Comparison of ENCODE assay signal across 17 cellular contexts in genomic region chr6:153031335-153031955, GRCh38. TPM values are rescaled to one million over a fixed set of nuclear protein-coding genes. Genes with fewer than 3 reads are reported as not detected.
DNase-seq lines count a peak whose midpoint lies in the region; ATAC-seq and TF ChIP-seq lines count a peak whose summit lies in the region.
"Had no signal": no experiment of that assay in that cellular context is flagged by ENCODE, and none has a peak within 500 bp of the region (broad histone marks: within the 10 kb centered on the region; RNA-seq: fewer than 3 reads in every experiment).

No MANE protein-coding gene starts in this region.

- DNase-seq in DMS53 treated with DMSO at 0.1 percent for 48 hours (lab: John Stamatoyannopoulos, UW; ENCODE audit: unreplicated experiment) (peak; percentile 41), M059J (ENCODE audit: low read depth) (peak; percentile 53), mammary epithelial cell (peak; percentile 62), kidney tubule cell (ENCODE audit: low spot score) (peak; percentile 80), RPMI8226 (no peak), HUDEP-2 (lab: John Stamatoyannopoulos, UW; ENCODE audit: unreplicated experiment in 76 of 76) (no peak)
- DNase-seq in activated CD4-positive, alpha-beta T cell treated with anti-CD3 and anti-CD28 coated beads, Interleukin-2, amount 50 U/mL, for 48 hours, result no peak
- DNase-seq: activated CD4-positive, CD25-positive, alpha-beta regulatory T cell; activated CD8-positive, alpha-beta memory T cell treated with anti-CD3 and anti-CD28 coated beads, Interleukin-2, amount 10 ng/mL, durations not matched to agents 7 days and 5 days; activated gamma-delta T cell; glutamatergic neuron; islet precursor cell; ovary; stimulated activated CD4-positive, alpha-beta T cell treated with anti-CD3 and anti-CD28 coated beads, Interleukin-12 subunit alpha, Interleukin-12 subunit beta, amount 100 ng/mL, for 4 hours; stomach had no signal

- dilution Hi-C loops in mammary epithelial cell (cut with HindIII; ENCODE audit: low sequenced_read_pairs), result no loop called here

- peaks cover 16% of the 10 kb centered on the region for H3K4me1 ChIP-seq in mammary epithelial cell (ENCODE audit: insufficient read depth, low read length)

- no TSS peak for BruUV-seq in mammary epithelial cell (replicated peaks; lab: Mats Ljungman, UMichigan)

- no CpG with 5 or more reads among the region's 1 CpG for WGBS in mammary epithelial cell (ENCODE audit: low coverage, missing lambda C conversion rate)

- intact Hi-C loops in mammary epithelial cell (cut with micrococcal nuclease), result loop anchor here (5.0 kb wide), 2 partner anchors 201 to 361 kb away; no protein-coding TSS in a partner anchor

- H3K9ac ChIP-seq in mammary epithelial cell (ENCODE audit: insufficient read depth, low read length), result no peak overlapping the region
- H3K9ac ChIP-seq: BLaER1 treated with 17β-estradiol and CSF1 and Interleukin-3, amounts not matched to agents 10 nM and 100 nM had no signal

- no peak overlapping the region for H2AFZ ChIP-seq in mammary epithelial cell (ENCODE audit: low read depth, low read length)

- no peaks in the 10 kb centered on the region for H3K9me3 ChIP-seq in mammary epithelial cell (replicated peaks; ENCODE audit: insufficient read depth, low read length)
- H3K9me3 ChIP-seq: BLaER1 treated with 17β-estradiol and CSF1 and Interleukin-3, amounts not matched to agents 10 nM and 100 nM; ovary; stomach had no signal

- ATAC-seq in GM21515 (IDR thresholded peaks at IDR 0.05; ENCODE audit: unreplicated experiment), result no peak
- ATAC-seq: activated CD8-positive, alpha-beta memory T cell treated with anti-CD3 and anti-CD28 coated beads, Interleukin-2, amount 10 ng/mL, durations not matched to agents 7 days and 5 days had no signal

- H3K4me2 ChIP-seq in mammary epithelial cell (ENCODE audit: insufficient read depth, low read depth, low read length), result peak overlapping the region; percentile 18

- no peaks in the 10 kb centered on the region for H4K20me1 ChIP-seq in mammary epithelial cell (ENCODE audit: insufficient read depth, low read length)
- H4K20me1 ChIP-seq: BLaER1 treated with 17β-estradiol and CSF1 and Interleukin-3, amounts not matched to agents 10 nM and 100 nM had no signal

- peak overlapping the region; percentile 49 for H3K27ac ChIP-seq in mammary epithelial cell (ENCODE audit: insufficient read depth, low read depth, low read length)
- H3K27ac ChIP-seq: BLaER1 treated with 17β-estradiol and CSF1 and Interleukin-3, amounts not matched to agents 10 nM and 100 nM; ovary; stomach had no signal

- no peaks in the 10 kb centered on the region for H3K27me3 ChIP-seq in mammary epithelial cell (ENCODE audit: insufficient read depth, low read length)
- H3K27me3 ChIP-seq: BLaER1 treated with 17β-estradiol and CSF1 and Interleukin-3, amounts not matched to agents 10 nM and 100 nM; ovary; stomach had no signal

- in situ Hi-C loops in mammary epithelial cell (cut with MboI; ENCODE audit: low sequenced_read_pairs in 2 of 2), result loop anchor here in 1 of 2 donors (25.0 kb wide), 1 partner anchor 481 kb away; no protein-coding TSS in a partner anchor

- CTCF ChIA-PET in mammary epithelial cell (lab: Charles Lee; ENCODE audit: low non-redundant PET), result interaction anchor here (0.6 kb wide), 1 partner anchor 1082 kb away, joined by 4 read pairs; no protein-coding TSS in a partner anchor

- no peak for TF ChIP-seq CTCF in mammary epithelial cell (conservative IDR thresholded peaks at IDR 0.05 in 1 of 2, IDR thresholded peaks at IDR 0.05 in 1 of 2; ENCODE audit: extremely low read depth in 1 of 2, insufficient read depth in 1 of 2, low read depth in 1 of 2, low read length in 2 of 2)

- H3K79me2 ChIP-seq in mammary epithelial cell (ENCODE audit: insufficient read depth, low read length), result no peaks in the 10 kb centered on the region

- no peak overlapping the region for H3K4me3 ChIP-seq in mammary epithelial cell (replicated peaks in 1 of 3; ENCODE audit: insufficient read depth in 1 of 3, low read depth in 2 of 3, low read length in 3 of 3)
- H3K4me3 ChIP-seq: BLaER1 treated with 17β-estradiol and CSF1 and Interleukin-3, amounts not matched to agents 10 nM and 100 nM; ovary; stomach had no signal

- H3K36me3 ChIP-seq in mammary epithelial cell (ENCODE audit: insufficient read depth, low read length), result no peaks in the 10 kb centered on the region
- H3K36me3 ChIP-seq: BLaER1 treated with 17β-estradiol and CSF1 and Interleukin-3, amounts not matched to agents 10 nM and 100 nM; ovary; stomach had no signal

RNA-seq across cellular contexts. Expression of gene MTRF1L, which starts 28.9 kb away (rescaled TPM):
- 20.4 and 27.3 TPM in 2 replicates for total RNA-seq in M059J (2014; rRNA removed; shearing (Covaris generic))
- total RNA-seq in mammary epithelial cell, result 10 to 100 TPM; 15.2 to 27.0 TPM
- polyA plus RNA-seq in mammary epithelial cell, result 11.9 TPM
- 8.2 TPM for polyA minus RNA-seq in mammary epithelial cell

RNA-seq across cellular contexts. Expression of gene FBXO5, which starts 48.6 kb away (rescaled TPM):
- 75.3 and 103 TPM in 2 replicates for total RNA-seq in M059J (2014; rRNA removed; shearing (Covaris generic))
- 10 to 100 TPM in 1 of 2 donors, 1 to 10 TPM in 1; 2.2 to 18.9 TPM for total RNA-seq in mammary epithelial cell
- polyA plus RNA-seq in mammary epithelial cell, result 14.4 TPM
- polyA minus RNA-seq in mammary epithelial cell, result 8.9 TPM

Comparison
In these comparisons a context has a peak if more than half of its experiments do, and no peak if none do; other contexts are left out.
1. DNase-seq: peak in DMS53 treated with DMSO at 0.1 percent for 48 hours (single experiment), M059J (single experiment), mammary epithelial cell (single experiment) and kidney tubule cell (single experiment); none in activated CD4-positive, alpha-beta T cell treated with anti-CD3 and anti-CD28 coated beads, Interleukin-2, amount 50 U/mL, for 48 hours (0 of 2), RPMI8226 (single experiment) and HUDEP-2 (0 of 76).